35 cellular contexts compared by ENCODE assay signal in the genomic region with DNA sequence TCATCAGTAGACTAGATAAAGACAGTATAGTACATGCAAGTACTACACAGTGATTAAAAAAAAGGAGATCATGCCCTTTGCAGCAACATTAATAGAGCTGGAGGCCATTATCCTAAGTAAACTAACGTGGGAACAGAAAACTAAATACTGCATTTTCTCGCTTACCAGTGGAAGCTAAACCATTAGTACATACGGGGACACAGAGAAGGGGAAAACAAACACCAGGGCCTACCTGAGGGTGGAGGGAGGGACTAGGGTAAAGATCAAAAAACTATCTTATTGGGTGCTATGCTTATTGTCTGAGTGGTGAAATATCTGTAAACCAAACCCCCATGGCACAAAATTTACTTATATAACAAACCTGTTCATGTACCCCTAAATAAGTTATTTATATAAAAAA.
"Had no signal": no experiment of that assay in that cellular context is flagged by ENCODE, and none has a peak within 500 bp of the region (broad histone marks: within the 10 kb centered on the region; RNA-seq: fewer than 3 reads in every experiment).

No MANE protein-coding gene starts in this region.

- H3K27ac ChIP-seq: KMS-11 had no signal

- H3K27me3 ChIP-seq: MG63 had no signal

- H3K9ac ChIP-seq: KMS-11 had no signal

- H3K4me2 ChIP-seq: KMS-11 had no signal

- H3K9me3 ChIP-seq: MG63 had no signal

- H3K36me3 ChIP-seq: MG63 had no signal

- H3K4me3 ChIP-seq: MG63 had no signal

- DNase-seq: Karpas-422, Kasumi-1, KG1, MG63, MM.1S, MV-4-11, NCI-H1048, NCI-H1092, NCI-H1092 treated with DMSO at 0.1 percent for 48 hours, NCI-H1105, NCI-H1105 treated with DMSO at 0.1 percent for 48 hours, NCI-H1417, NCI-H1417 treated with DMSO at 0.1 percent for 48 hours, NCI-H1436, NCI-H1436 treated with DMSO at 0.1 percent for 48 hours, NCI-H146, NCI-H1694, NCI-H1694 treated with DMSO at 0.1 percent for 48 hours, NCI-H187, NCI-H187 treated with DMSO at 0.1 percent for 48 hours, NCI-H1930, NCI-H2029, NCI-H2029 treated with DMSO at 0.1 percent for 48 hours, NCI-H2081, NCI-H2107, NCI-H2171, NCI-H2171 treated with DMSO at 0.1 percent for 48 hours, NCI-H2227 treated with DMSO at 0.1 percent for 48 hours, NCI-H226, NCI-H345, NCI-H446, NCI-H446 treated with DMSO at 0.1 percent for 48 hours, NCI-H510A, NCI-H510A treated with DMSO at 0.1 percent for 48 hours had no signal
